In genomic region chr13:94710881-94711560, GRCh38 we compare ENCODE assay signal across 9 cellular contexts. TPM values are rescaled to one million over a fixed set of nuclear protein-coding genes. Genes with fewer than 3 reads are reported as not detected.
DNase-seq lines count a peak whose midpoint lies in the region; ATAC-seq, FAIRE-seq and TF ChIP-seq lines count a peak whose summit lies in the region.
"Had no signal": no experiment of that assay in that cellular context is flagged by ENCODE, and none has a peak within 500 bp of the region (broad histone marks: within the 10 kb centered on the region; RNA-seq: fewer than 3 reads in every experiment).

No MANE protein-coding gene starts in this region.

- BruUV-seq in GM12878 (replicated peaks; lab: Mats Ljungman, UMichigan): no TSS peak

- POLR2A ChIA-PET in GM12878 (lab: Charles Lee): no interaction called here

- H3K4me3 Mint-ChIP-seq in naive B cell: peak overlapping the region in 5 of 8 donors; percentile 37 to 64 (median 41)

- no peak overlapping the region for H3K27ac Mint-ChIP-seq in naive B cell
- H3K27ac Mint-ChIP-seq: memory B cell had no signal

- peak; percentile 72 for ATAC-seq in GM21360 (IDR thresholded peaks at IDR 0.05; ENCODE audit: unreplicated experiment)
- peak; percentile 70 for ATAC-seq in GM12878
- no peak for ATAC-seq in naive B cell (ENCODE audit: low read depth in 2 of 2)

- FAIRE-seq in GM12878 (lab: Jason Lieb, UNC): no peak

- no peak overlapping the region for H2AFZ ChIP-seq in GM12878 (ENCODE audit: control insufficient read depth, low read depth, low read length)

- WGBS in GM12878 (ENCODE audit: insufficient coverage, insufficient replicate concordance, low lambda C conversion rate, missing lambda C conversion rate): 31% methylated on average over 57 of the region's 81 CpGs

- TF ChIP-seq POLR2A in GM12878 (IDR thresholded peaks at IDR 0.05; ENCODE audit: low read depth, low read length): no peak

- H3K4me1 Mint-ChIP-seq in naive B cell: peaks cover 0 to 21% (median 9%) of the 10 kb centered on the region in 3 donors

- peak; percentile 76 for DNase-seq in GM10266 (ENCODE audit: extremely low spot score)
- DNase-seq in GM12878 (ENCODE audit: low read depth, low spot score): no peak
- DNase-seq in naive B cell: no peak
- no peak for DNase-seq in SJCRH30
- no peak for DNase-seq in AG08396 (ENCODE audit: low spot score)

- CTCF ChIA-PET in GM12878 (lab: Yijun Ruan, JAX): interaction anchor here (1.0 kb wide), 1 partner anchor 35 kb away, joined by 3 read pairs; no protein-coding TSS in a partner anchor

- SMC1A ChIA-PET in GM12878 (lab: Charles Lee; ENCODE audit: uncharacterized antibody, unreplicated experiment): no interaction called here

- no peaks in the 10 kb centered on the region for H3K79me2 ChIP-seq in GM12878 (ENCODE audit: control insufficient read depth, insufficient read depth, low read length)

- H3K36me3 Mint-ChIP-seq in naive B cell: peaks cover 7 to 8% of the 10 kb centered on the region in 2 donors
- H3K36me3 Mint-ChIP-seq: memory B cell had no signal

- no peak for TF ChIP-seq RAD21 in GM12878 (IDR thresholded peaks at IDR 0.05; ENCODE audit: insufficient read depth, low read depth, low read length)

- H4K20me1 ChIP-seq in GM12878 (ENCODE audit: control insufficient read depth, insufficient read depth): no peaks in the 10 kb centered on the region

- H3K9me3 ChIP-seq in GM12878 (replicated peaks; ENCODE audit: control insufficient read depth, insufficient read depth, low read length): no peaks in the 10 kb centered on the region; the same call in 1 of the 3 replicates
- H3K9me3 ChIP-seq in SJCRH30 (replicated peaks): no peaks in the 10 kb centered on the region; the same call in 1 of the 2 replicates

- H3K27me3 ChIP-seq in GM12878 (replicated peaks in 1 of 2; ENCODE audit: control insufficient read depth in 2 of 2, insufficient read depth in 2 of 2, low read length in 1 of 2) (peaks cover 12 to 45% of the 10 kb centered on the region in 2 experiments), SJCRH30 (no peaks in the 10 kb centered on the region)

- TF ChIP-seq EP300 in GM12878 (IDR thresholded peaks at IDR 0.05; ENCODE audit: borderline replicate concordance in 1 of 2, control insufficient read depth in 1 of 2, low read depth in 2 of 2, low read length in 2 of 2): no peak

- in situ Hi-C loops in GM12878 (cut with MboI): no loop called here

- H3K9me3 Mint-ChIP-seq in naive B cell: peaks cover 0 to 39% (median 9%) of the 10 kb centered on the region in 7 donors

- H3K27me3 Mint-ChIP-seq in naive B cell: peaks cover 63 to 67% (median 66%) of the 10 kb centered on the region in 3 donors

- intact Hi-C loops in GM12878 (cut with micrococcal nuclease; ENCODE audit: unreplicated experiment): no loop called here

- H3K4me3 ChIP-seq in GM12878: no peak overlapping the region
- H3K4me3 ChIP-seq in SJCRH30: no peak overlapping the region

- TF ChIP-seq CTCF in GM10266 (IDR thresholded peaks at IDR 0.05; ENCODE audit: control insufficient read depth, insufficient read depth, low read depth, missing control alignments) (peak; percentile 19), LNCAP (IDR thresholded peaks at IDR 0.05) (peak; percentile 33; the same call in 1 of the 2 replicates), GM12878 (IDR thresholded peaks at IDR 0.05 in 2 of 3, conservative IDR thresholded peaks at IDR 0.05 in 1 of 3; ENCODE audit: control insufficient read depth in 2 of 3, extremely low read depth in 1 of 3, insufficient read depth in 1 of 3, low read depth in 3 of 3, low read length in 3 of 3) (no peak)

- H3K4me1 ChIP-seq in GM12878 (ENCODE audit: control insufficient read depth, insufficient read depth, low read length) (no peaks in the 10 kb centered on the region), SJCRH30 (no peaks in the 10 kb centered on the region)

- H3K36me3 ChIP-seq in GM12878 (ENCODE audit: control insufficient read depth in 2 of 2, insufficient read depth in 2 of 2, low read length in 1 of 2): no peaks in the 10 kb centered on the region
- no peaks in the 10 kb centered on the region for H3K36me3 ChIP-seq in SJCRH30

- RAD21 ChIA-PET in GM12878 (lab: Charles Lee; ENCODE audit: unreplicated experiment): no interaction called here

- H3K27ac ChIP-seq in GM12878 (ENCODE audit: control insufficient read depth, insufficient read depth) (no peak overlapping the region), SJCRH30 (no peak overlapping the region)

- no peak overlapping the region for H3K9ac ChIP-seq in GM12878 (ENCODE audit: control insufficient read depth, insufficient read depth, low read length)

- H3K4me2 ChIP-seq in GM12878 (ENCODE audit: control insufficient read depth, insufficient read depth): peak overlapping the region; percentile 59

TF ChIP-seq in GM12878, 131 proteins besides CTCF, POLR2A, EP300 and RAD21 (continues in another document):
- TF ChIP-seq FOS (IDR thresholded peaks at IDR 0.05; ENCODE audit: borderline replicate concordance, extremely low read depth, insufficient read length): no peak
- TF ChIP-seq ZBTB11 (CRISPR knock-in tag; IDR thresholded peaks at IDR 0.05): no peak
- TF ChIP-seq NRF1 (conservative IDR thresholded peaks at IDR 0.05; ENCODE audit: low read depth, low read length): no peak
- TF ChIP-seq SUPT20H (IDR thresholded peaks at IDR 0.05; ENCODE audit: borderline replicate concordance, control insufficient read depth, low read depth, low read length): no peak
- no peak for TF ChIP-seq JUNB (IDR thresholded peaks at IDR 0.05)
- TF ChIP-seq SMARCA5 (IDR thresholded peaks at IDR 0.05): no peak
- no peak for TF ChIP-seq ATF2 (IDR thresholded peaks at IDR 0.05; ENCODE audit: low read length)
- TF ChIP-seq RELB (IDR thresholded peaks at IDR 0.05; ENCODE audit: low read depth): no peak

RNA-seq across cellular contexts. Expression of gene SOX21, which starts 1.3 kb away (rescaled TPM):
- total RNA-seq in GM12878 (2013; cell fraction: nucleolus; rRNA removed): not detected in 2 replicates
- total RNA-seq in GM12878 (2014; rRNA removed) (not detected in 2 replicates), GM12878 (2014; rRNA removed; fragmentation: Illumina TruSeq; extraction: Trizol) (not detected in 2 replicates), GM12878 (2021) (not detected in 2 replicates)
- not detected for polyA plus RNA-seq in GM12878 (2011; ENCODE audit: low read depth)
- polyA plus RNA-seq in GM12878 (2011; rRNA removed) (not detected in 2 replicates), GM12878 (2014; fragmentation: Illumina TruSeq; extraction: Trizol) (not detected in 2 replicates), GM12878 (2014; fragmentation: Nextera tagmentation; extraction: Ambion mirVana) (not detected), GM12878 (2014; rRNA removed) (not detected in 2 replicates), GM12878 (2016; fragmentation: Nextera tagmentation; extraction: Ambion mirVana) (not detected), naive B cell (ENCODE audit: low read depth in 6 of 6) (not detected)
- polyA plus RNA-seq in GM12878 (2011; cell fraction: cytosol; rRNA removed): not detected in 2 replicates
- not detected in 2 replicates for polyA plus RNA-seq in GM12878 (2011; cell fraction: nucleus; rRNA removed)
- not detected in 2 replicates for polyA plus RNA-seq in GM12878 (2012)
- polyA minus RNA-seq in GM12878 (2011; rRNA and poly(A)+ RNA removed): not detected in 2 replicates
- not detected in 2 replicates for polyA minus RNA-seq in GM12878 (2011; cell fraction: cytosol; rRNA and poly(A)+ RNA removed)
- polyA minus RNA-seq in GM12878 (2011; cell fraction: nucleus; rRNA and poly(A)+ RNA removed): not detected in 2 replicates
- total RNA-seq in SJCRH30 (2014; rRNA removed; shearing (Covaris generic)): not detected in 2 replicates
- total RNA-seq: T-helper 1 cell treated with Interleukin-12 subunit alpha and Interleukin-12 subunit beta and Interleukin-4 antibody, amounts not matched to agents 30 ng/mL and 1 ng/mL, for 36 hours had no signal

Comparison
In these comparisons a context has a peak if more than half of its experiments do, and no peak if none do; other contexts are left out.
1. CTCF ChIP-seq: peak in GM10266 (single experiment) and LNCAP (single experiment); none in GM12878 (0 of 3).
2. ATAC-seq: peak in GM21360 (single experiment) and GM12878 (single experiment); none in naive B cell (0 of 2).